Comparison of ENCODE assay signal across 10 cellular contexts in the genomic region with DNA sequence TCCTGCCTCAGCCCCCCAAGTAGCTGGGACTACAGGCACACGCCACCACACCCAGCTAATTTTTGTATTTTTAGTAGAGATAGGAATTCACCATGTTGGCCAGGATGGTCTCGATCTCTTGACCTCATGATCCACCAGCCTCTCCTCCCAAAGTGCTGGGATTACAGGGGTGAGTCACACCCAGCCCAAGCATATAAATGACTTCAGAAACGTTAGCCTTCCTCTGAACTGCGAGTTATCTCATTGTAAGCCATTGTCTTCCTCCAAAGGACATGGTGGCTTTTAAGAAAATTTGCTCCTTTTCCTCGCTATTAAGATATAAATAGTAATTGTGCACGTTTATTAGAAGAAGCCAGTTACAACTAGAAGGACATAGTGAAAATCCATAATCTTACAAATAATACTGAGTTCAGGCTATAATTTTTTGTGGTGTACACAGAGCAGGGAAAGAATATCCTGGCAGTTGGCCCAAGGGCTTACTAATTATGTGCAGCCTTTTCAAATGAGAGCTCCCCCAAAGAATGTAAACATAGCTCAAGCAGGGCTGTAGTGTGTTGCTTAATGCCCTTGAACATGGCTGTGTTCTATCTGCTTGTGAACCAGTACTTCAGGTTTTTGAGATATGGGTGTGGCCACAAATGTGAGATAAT.
DNase-seq lines count a peak whose midpoint lies in the region; ATAC-seq, FAIRE-seq and TF ChIP-seq lines count a peak whose summit lies in the region.
"Had no signal": no experiment of that assay in that cellular context is flagged by ENCODE, and none has a peak within 500 bp of the region (broad histone marks: within the 10 kb centered on the region; RNA-seq: fewer than 3 reads in every experiment).

No MANE protein-coding gene starts in this region.

- H3K9me3 Mint-ChIP-seq in activated CD4-positive, alpha-beta memory T cell treated with anti-CD3 and anti-CD28 coated beads for 36 hours: no peaks in the 10 kb centered on the region

- no peaks in the 10 kb centered on the region for H3K9me3 ChIP-seq in mucosa of descending colon
- H3K9me3 ChIP-seq: thoracic aorta had no signal

- no peak overlapping the region for H3K27ac Mint-ChIP-seq in activated CD4-positive, alpha-beta memory T cell treated with anti-CD3 and anti-CD28 coated beads for 36 hours

- ATAC-seq in mucosa of descending colon: peak; percentile 96
- ATAC-seq in HG02884 (IDR thresholded peaks at IDR 0.05; ENCODE audit: unreplicated experiment): no peak

- CTCF ChIA-PET in activated CD4-positive, alpha-beta memory T cell treated with anti-CD3 and anti-CD28 coated beads for 36 hours (lab: Charles Lee): interaction anchor here (0.6 kb wide), 1 partner anchor 287 kb away, joined by 3 read pairs; no protein-coding TSS in a partner anchor

- H3K4me1 Mint-ChIP-seq in activated CD4-positive, alpha-beta memory T cell treated with anti-CD3 and anti-CD28 coated beads for 36 hours (ENCODE audit: low read depth): no peaks in the 10 kb centered on the region

- H3K4me3 Mint-ChIP-seq in activated CD4-positive, alpha-beta memory T cell treated with anti-CD3 and anti-CD28 coated beads for 36 hours: no peak overlapping the region

- intact Hi-C loops in mucosa of descending colon (cut with DNase I, micrococcal nuclease): no loop called here
- intact Hi-C loops in activated CD4-positive, alpha-beta memory T cell treated with anti-CD3 and anti-CD28 coated beads for 36 hours (cut with micrococcal nuclease): no loop called here

- H3K36me3 ChIP-seq in mucosa of descending colon (ENCODE audit: low read depth): no peaks in the 10 kb centered on the region
- H3K36me3 ChIP-seq: thoracic aorta had no signal

- DNase-seq in DMS153 treated with DMSO at 0.1 percent for 48 hours (lab: John Stamatoyannopoulos, UW; ENCODE audit: unreplicated experiment) (peak; percentile 77), NCI-H1694 (lab: John Stamatoyannopoulos, UW) (peak; percentile 49), astrocyte of the hippocampus (ENCODE audit: low read depth, low spot score) (peak; percentile 70), mucosa of descending colon (peak in 1 of 3 donors; percentile 63), D721Med (ENCODE audit: insufficient read length, low spot score) (no peak), retina (no peak)
- no peak for DNase-seq in activated CD4-positive, alpha-beta memory T cell treated with anti-CD3 and anti-CD28 coated beads for 36 hours
- DNase-seq: midbrain had no signal

- no peak overlapping the region for H3K4me3 ChIP-seq in mucosa of descending colon
- H3K4me3 ChIP-seq: thoracic aorta had no signal

- TF ChIP-seq CTCF in mucosa of descending colon (IDR thresholded peaks at IDR 0.05): no peak
- TF ChIP-seq CTCF in D721Med (IDR thresholded peaks at IDR 0.05; ENCODE audit: insufficient read depth, missing control alignments): no peak

- H3K4me1 ChIP-seq in mucosa of descending colon (ENCODE audit: low read depth): peaks cover 9% of the 10 kb centered on the region

- no peak for FAIRE-seq in D721Med (lab: Jason Lieb, UNC)

- H3K36me3 Mint-ChIP-seq in activated CD4-positive, alpha-beta memory T cell treated with anti-CD3 and anti-CD28 coated beads for 36 hours: no peaks in the 10 kb centered on the region

- POLR2A ChIA-PET in activated CD4-positive, alpha-beta memory T cell treated with anti-CD3 and anti-CD28 coated beads for 36 hours (lab: Charles Lee): interaction anchor here (0.5 kb wide), 1 partner anchor 81 kb away, joined by 3 read pairs; no protein-coding TSS in a partner anchor

- H3K27me3 Mint-ChIP-seq in activated CD4-positive, alpha-beta memory T cell treated with anti-CD3 and anti-CD28 coated beads for 36 hours: peaks cover 3% of the 10 kb centered on the region

Comparison
In these comparisons a context has a peak if more than half of its experiments do, and no peak if none do; other contexts are left out.
1. DNase-seq: peak in DMS153 treated with DMSO at 0.1 percent for 48 hours (single experiment), NCI-H1694 (single experiment) and astrocyte of the hippocampus (single experiment); none in D721Med (single experiment), activated CD4-positive, alpha-beta memory T cell treated with anti-CD3 and anti-CD28 coated beads for 36 hours (single experiment) and retina (single experiment).